In genomic region chr2:71705171-71705960, GRCh38 we compare ENCODE assay signal across 11 cellular contexts.
A peak's percentile ranks its signal among the peaks of the same experiment; 100 is the strongest.
DNase-seq lines count a peak whose midpoint lies in the region; ATAC-seq and TF ChIP-seq lines count a peak whose summit lies in the region.
"Had no signal": no experiment of that assay in that cellular context is flagged by ENCODE, and none has a peak within 500 bp of the region (broad histone marks: within the 10 kb centered on the region; RNA-seq: fewer than 3 reads in every experiment).

No MANE protein-coding gene starts in this region.

- peaks cover 69% of the 10 kb centered on the region for H3K4me1 ChIP-seq in left ventricle myocardium inferior

- H3K27ac ChIP-seq in left ventricle myocardium inferior (replicated peaks) = no peak overlapping the region

- no peaks in the 10 kb centered on the region for H3K27me3 ChIP-seq in left ventricle myocardium inferior (ENCODE audit: low read depth)

- DNase-seq in Right ventricle myocardium superior = peak; percentile 33
- no peak for DNase-seq in left ventricle myocardium inferior
- peak; percentile 10 for DNase-seq in NB4 (ENCODE audit: low read depth)
- no peak for DNase-seq in neural crest cell (ENCODE audit: low read depth, low spot score)
- DNase-seq in T-helper 2 cell treated with Interferon-gamma antibody and Interleukin-4, amounts not matched to agents 5 μg/mL and 100 μg/mL, for 36 hours (ENCODE audit: low spot score) = no peak
- no peak for DNase-seq in effector CD8-positive, alpha-beta T cell (lab: John Stamatoyannopoulos, UW)
- DNase-seq: DMS79 treated with DMSO at 0.1 percent for 48 hours, NCI-H1417, NCI-H187 treated with DMSO at 0.1 percent for 48 hours had no signal

- TF ChIP-seq CTCF in left ventricle myocardium inferior (IDR thresholded peaks at IDR 0.05; ENCODE audit: borderline replicate concordance) = no peak
- TF ChIP-seq CTCF in NB4 (IDR thresholded peaks at IDR 0.05; ENCODE audit: low read depth, low read length) = no peak
- TF ChIP-seq CTCF in neural crest cell (conservative IDR thresholded peaks at IDR 0.05) = no peak

- no peaks in the 10 kb centered on the region for H3K36me3 ChIP-seq in left ventricle myocardium inferior

- H3K4me3 Mint-ChIP-seq in neural crest cell = no peak overlapping the region
- H3K4me3 Mint-ChIP-seq in stimulated activated memory B cell treated with anti-CD40 and anti-IgM and Interleukin-4, amounts not matched to agents 10 μg/mL and 1 μg/mL and 100 μg/mL, for 72 hours = no peak overlapping the region
- no peak overlapping the region for H3K4me3 Mint-ChIP-seq in T-helper 2 cell treated with Interferon-gamma antibody and Interleukin-4, amounts not matched to agents 5 μg/mL and 100 μg/mL, for 36 hours

- H3K9me3 ChIP-seq in left ventricle myocardium inferior (replicated peaks) = no peaks in the 10 kb centered on the region

- H3K27me3 Mint-ChIP-seq in neural crest cell (ENCODE audit: low read depth) = no peaks in the 10 kb centered on the region
- peaks cover 30% of the 10 kb centered on the region for H3K27me3 Mint-ChIP-seq in stimulated activated memory B cell treated with anti-CD40 and anti-IgM and Interleukin-4, amounts not matched to agents 10 μg/mL and 1 μg/mL and 100 μg/mL, for 72 hours
- no peaks in the 10 kb centered on the region for H3K27me3 Mint-ChIP-seq in T-helper 2 cell treated with Interferon-gamma antibody and Interleukin-4, amounts not matched to agents 5 μg/mL and 100 μg/mL, for 36 hours (ENCODE audit: low read depth)

- H3K4me3 ChIP-seq in left ventricle myocardium inferior (no peak overlapping the region), NB4 (ENCODE audit: low read depth, low read length) (no peak overlapping the region)

- no peak for TF ChIP-seq POLR2A in NB4 (IDR thresholded peaks at IDR 0.05; ENCODE audit: extremely low read depth, insufficient read length)

- H3K36me3 Mint-ChIP-seq in neural crest cell (ENCODE audit: low read depth) = no peaks in the 10 kb centered on the region
- H3K36me3 Mint-ChIP-seq in stimulated activated memory B cell treated with anti-CD40 and anti-IgM and Interleukin-4, amounts not matched to agents 10 μg/mL and 1 μg/mL and 100 μg/mL, for 72 hours = no peaks in the 10 kb centered on the region
- H3K36me3 Mint-ChIP-seq in T-helper 2 cell treated with Interferon-gamma antibody and Interleukin-4, amounts not matched to agents 5 μg/mL and 100 μg/mL, for 36 hours (ENCODE audit: low read depth) = no peaks in the 10 kb centered on the region

- intact Hi-C loops in Right ventricle myocardium superior (cut with DNase I) (loop anchor here (10.0 kb wide), 1 partner anchor 89 kb away; no protein-coding TSS in a partner anchor), left ventricle myocardium inferior (cut with micrococcal nuclease) (no loop called here)

- ATAC-seq in Right ventricle myocardium superior (ENCODE audit: poor library complexity) = no peak
- ATAC-seq in stimulated activated memory B cell treated with anti-CD40 and anti-IgM and Interleukin-4, amounts not matched to agents 10 μg/mL and 1 μg/mL and 100 μg/mL, for 72 hours = peak; percentile 14
- no peak for ATAC-seq in HG03045 (IDR thresholded peaks at IDR 0.05; ENCODE audit: unreplicated experiment)

- no peaks in the 10 kb centered on the region for H3K9me3 Mint-ChIP-seq in neural crest cell
- no peaks in the 10 kb centered on the region for H3K9me3 Mint-ChIP-seq in stimulated activated memory B cell treated with anti-CD40 and anti-IgM and Interleukin-4, amounts not matched to agents 10 μg/mL and 1 μg/mL and 100 μg/mL, for 72 hours
- H3K9me3 Mint-ChIP-seq in T-helper 2 cell treated with Interferon-gamma antibody and Interleukin-4, amounts not matched to agents 5 μg/mL and 100 μg/mL, for 36 hours = no peaks in the 10 kb centered on the region

- peaks cover 20% of the 10 kb centered on the region for H3K4me1 Mint-ChIP-seq in neural crest cell
- no peaks in the 10 kb centered on the region for H3K4me1 Mint-ChIP-seq in stimulated activated memory B cell treated with anti-CD40 and anti-IgM and Interleukin-4, amounts not matched to agents 10 μg/mL and 1 μg/mL and 100 μg/mL, for 72 hours
- no peaks in the 10 kb centered on the region for H3K4me1 Mint-ChIP-seq in T-helper 2 cell treated with Interferon-gamma antibody and Interleukin-4, amounts not matched to agents 5 μg/mL and 100 μg/mL, for 36 hours (ENCODE audit: low read depth)

- peak overlapping the region; percentile 89 for H3K27ac Mint-ChIP-seq in neural crest cell (ENCODE audit: unreplicated experiment)
- no peak overlapping the region for H3K27ac Mint-ChIP-seq in stimulated activated memory B cell treated with anti-CD40 and anti-IgM and Interleukin-4, amounts not matched to agents 10 μg/mL and 1 μg/mL and 100 μg/mL, for 72 hours
- H3K27ac Mint-ChIP-seq in T-helper 2 cell treated with Interferon-gamma antibody and Interleukin-4, amounts not matched to agents 5 μg/mL and 100 μg/mL, for 36 hours = no peak overlapping the region

Comparison
In these comparisons a context has a peak if more than half of its experiments do, and no peak if none do; other contexts are left out.
1. DNase-seq: peak in Right ventricle myocardium superior (single experiment) and NB4 (single experiment); none in left ventricle myocardium inferior (single experiment), neural crest cell (single experiment), T-helper 2 cell treated with Interferon-gamma antibody and Interleukin-4, amounts not matched to agents 5 μg/mL and 100 μg/mL, for 36 hours (single experiment) and effector CD8-positive, alpha-beta T cell (single experiment).